ENCODE assay signal across 10 cellular contexts in genomic region chr10:11527700-11528255, GRCh38.
DNase-seq lines count a peak whose midpoint lies in the region; ATAC-seq and TF ChIP-seq lines count a peak whose summit lies in the region.
"Had no signal": no experiment of that assay in that cellular context is flagged by ENCODE, and none has a peak within 500 bp of the region (broad histone marks: within the 10 kb centered on the region; RNA-seq: fewer than 3 reads in every experiment).

No MANE protein-coding gene starts in this region.

- no peak overlapping the region for H2AFZ ChIP-seq in smooth muscle cell (ENCODE audit: low read depth)

- no peaks in the 10 kb centered on the region for H3K36me3 ChIP-seq in smooth muscle cell (ENCODE audit: low read depth)

- peak overlapping the region; percentile 51 for H3K4me2 ChIP-seq in smooth muscle cell

- H3K4me3 ChIP-seq in GM12865 (ENCODE audit: low read depth, low read length) (peak overlapping the region; percentile 52), smooth muscle cell (no peak overlapping the region)

- TF ChIP-seq CTCF in GM12865 (IDR thresholded peaks at IDR 0.05; ENCODE audit: insufficient read depth, low read depth, low read length, missing control alignments) = no peak
- no peak for TF ChIP-seq CTCF in smooth muscle cell (IDR thresholded peaks at IDR 0.05; ENCODE audit: borderline replicate concordance, insufficient read depth, poor library complexity, severe bottlenecking)

- WGBS in smooth muscle cell (ENCODE audit: low lambda C conversion rate) = 94% methylated on average over 4 of the region's 4 CpGs

- H3F3A ChIP-seq in smooth muscle cell (ENCODE audit: low read depth) = peaks cover 3% of the 10 kb centered on the region

- no peaks in the 10 kb centered on the region for H3K27me3 ChIP-seq in smooth muscle cell (ENCODE audit: low read depth)

- H3K27ac ChIP-seq in smooth muscle cell (ENCODE audit: low read depth) = no peak overlapping the region

- H3K9me3 ChIP-seq in smooth muscle cell (replicated peaks; ENCODE audit: low read depth) = no peaks in the 10 kb centered on the region

- peaks cover 35% of the 10 kb centered on the region for H4K20me1 ChIP-seq in smooth muscle cell (ENCODE audit: low read depth)

- peaks cover 47% of the 10 kb centered on the region for H3K79me2 ChIP-seq in smooth muscle cell (ENCODE audit: low read depth)

- H3K4me1 ChIP-seq in smooth muscle cell (ENCODE audit: low read depth) = peaks cover 21% of the 10 kb centered on the region

- no peak overlapping the region for H3K9ac ChIP-seq in smooth muscle cell (ENCODE audit: low read depth)

- no peak for ATAC-seq in GM19023 (IDR thresholded peaks at IDR 0.05; ENCODE audit: unreplicated experiment)

- DNase-seq in GM12865 (ENCODE audit: low read depth) (no peak), RPMI7951 (ENCODE audit: low read depth) (peak; percentile 50), fibroblast of gingiva (ENCODE audit: low read depth) (peak; percentile 23), smooth muscle cell (lab: John Stamatoyannopoulos, UW; ENCODE audit: unreplicated experiment) (no peak), foreskin melanocyte (no peak), NCI-H1436 (lab: John Stamatoyannopoulos, UW) (no peak)
- DNase-seq: H9; NK-92 treated with Interleukin-12 subunit alpha and Interleukin-12 subunit beta, amount 100 ng/mL, for 24 hours; T-helper 9 cell had no signal

Comparison
In these comparisons a context has a peak if more than half of its experiments do, and no peak if none do; other contexts are left out.
1. DNase-seq: peak in RPMI7951 (single experiment) and fibroblast of gingiva (single experiment); none in GM12865 (single experiment), smooth muscle cell (single experiment), foreskin melanocyte (single experiment) and NCI-H1436 (single experiment).